In the genomic region with DNA sequence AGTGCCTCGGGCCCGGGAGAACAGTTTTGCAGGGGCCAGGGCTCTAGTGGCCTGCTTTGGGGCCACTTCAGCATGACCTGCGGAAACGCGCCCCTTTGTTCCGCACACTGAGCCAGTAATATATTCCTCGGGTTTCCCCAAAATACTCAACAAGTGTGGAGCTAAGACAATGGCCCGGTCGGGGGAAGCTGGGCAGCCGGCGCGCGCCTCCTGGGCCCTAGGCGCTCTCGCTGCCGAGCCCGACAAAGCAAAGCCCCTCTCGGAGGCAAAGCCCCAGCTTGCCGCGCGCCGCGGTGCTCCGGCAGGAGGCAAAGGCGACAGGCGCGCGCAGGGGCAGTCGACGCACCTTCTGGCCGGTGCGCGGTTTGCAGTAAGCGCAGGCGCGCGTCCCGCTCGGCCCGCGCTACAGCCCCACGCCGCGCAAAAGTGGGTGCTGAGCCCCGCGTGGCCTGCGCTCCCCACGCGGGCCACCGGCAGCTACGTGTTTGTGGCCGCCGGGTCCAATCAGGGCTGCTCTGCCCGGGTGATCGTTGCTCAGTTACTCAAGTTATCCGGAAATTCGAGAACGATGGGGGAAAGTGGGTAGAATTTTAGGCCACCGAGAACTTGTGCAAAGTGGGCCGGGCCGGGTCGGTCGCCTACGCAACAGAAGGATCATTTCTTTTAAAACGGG, we compare ENCODE assay signal across 2 cellular contexts.
TF ChIP-seq lines count a peak whose summit lies in the region.

No MANE protein-coding gene starts in this region.

TF ChIP-seq in SK-N-SH, 30 proteins besides CTCF, POLR2A, EP300 and RAD21 (continued from another document):
- TF ChIP-seq, protein P1, sequence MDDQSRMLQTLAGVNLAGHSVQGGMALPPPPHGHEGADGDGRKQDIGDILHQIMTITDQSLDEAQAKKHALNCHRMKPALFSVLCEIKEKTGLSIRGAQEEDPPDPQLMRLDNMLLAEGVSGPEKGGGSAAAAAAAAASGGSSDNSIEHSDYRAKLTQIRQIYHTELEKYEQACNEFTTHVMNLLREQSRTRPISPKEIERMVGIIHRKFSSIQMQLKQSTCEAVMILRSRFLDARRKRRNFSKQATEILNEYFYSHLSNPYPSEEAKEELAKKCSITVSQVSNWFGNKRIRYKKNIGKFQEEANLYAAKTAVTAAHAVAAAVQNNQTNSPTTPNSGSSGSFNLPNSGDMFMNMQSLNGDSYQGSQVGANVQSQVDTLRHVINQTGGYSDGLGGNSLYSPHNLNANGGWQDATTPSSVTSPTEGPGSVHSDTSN (IDR thresholded peaks at IDR 0.05): no peak
- TF ChIP-seq, protein P2, sequence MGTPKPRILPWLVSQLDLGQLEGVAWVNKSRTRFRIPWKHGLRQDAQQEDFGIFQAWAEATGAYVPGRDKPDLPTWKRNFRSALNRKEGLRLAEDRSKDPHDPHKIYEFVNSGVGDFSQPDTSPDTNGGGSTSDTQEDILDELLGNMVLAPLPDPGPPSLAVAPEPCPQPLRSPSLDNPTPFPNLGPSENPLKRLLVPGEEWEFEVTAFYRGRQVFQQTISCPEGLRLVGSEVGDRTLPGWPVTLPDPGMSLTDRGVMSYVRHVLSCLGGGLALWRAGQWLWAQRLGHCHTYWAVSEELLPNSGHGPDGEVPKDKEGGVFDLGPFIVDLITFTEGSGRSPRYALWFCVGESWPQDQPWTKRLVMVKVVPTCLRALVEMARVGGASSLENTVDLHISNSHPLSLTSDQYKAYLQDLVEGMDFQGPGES (IDR thresholded peaks at IDR 0.05; ENCODE audit: low read depth, low read length): no peak
- TF ChIP-seq JUND (IDR thresholded peaks at IDR 0.05) (no peak), TCF12 (IDR thresholded peaks at IDR 0.05) (no peak), POLR2AphosphoS5 (IDR thresholded peaks at IDR 0.05; ENCODE audit: low read depth, low read length) (no peak), TAF1 (IDR thresholded peaks at IDR 0.05; ENCODE audit: borderline replicate concordance, low read depth, low read length) (no peak), CHD2 (IDR thresholded peaks at IDR 0.05; ENCODE audit: low read length, partially characterized antibody) (no peak), FOXM1 (IDR thresholded peaks at IDR 0.05; ENCODE audit: low read depth) (no peak), ELF1 (IDR thresholded peaks at IDR 0.05) (no peak), YY1 (IDR thresholded peaks at IDR 0.05; ENCODE audit: low read depth) (no peak), MXI1 (IDR thresholded peaks at IDR 0.05; ENCODE audit: low read depth, low read length) (no peak), GATA2 (CRISPR knock-in tag; IDR thresholded peaks at IDR 0.05) (no peak), FOXJ3 (CRISPR knock-in tag; IDR thresholded peaks at IDR 0.05) (no peak), NFIC (IDR thresholded peaks at IDR 0.05; ENCODE audit: borderline replicate concordance) (no peak), RXRA (IDR thresholded peaks at IDR 0.05; ENCODE audit: borderline replicate concordance, low read depth) (no peak), RFX5 (IDR thresholded peaks at IDR 0.05; ENCODE audit: low read length) (no peak)

TF ChIP-seq in SK-N-SH treated with all-trans-retinoic acid at 6 μM for 48 hours, 23 proteins besides CTCF, POLR2A, EP300 and RAD21 (continued from another document):
- TF ChIP-seq RARB (CRISPR knock-in tag; IDR thresholded peaks at IDR 0.05): no peak
- TF ChIP-seq, protein P3, sequence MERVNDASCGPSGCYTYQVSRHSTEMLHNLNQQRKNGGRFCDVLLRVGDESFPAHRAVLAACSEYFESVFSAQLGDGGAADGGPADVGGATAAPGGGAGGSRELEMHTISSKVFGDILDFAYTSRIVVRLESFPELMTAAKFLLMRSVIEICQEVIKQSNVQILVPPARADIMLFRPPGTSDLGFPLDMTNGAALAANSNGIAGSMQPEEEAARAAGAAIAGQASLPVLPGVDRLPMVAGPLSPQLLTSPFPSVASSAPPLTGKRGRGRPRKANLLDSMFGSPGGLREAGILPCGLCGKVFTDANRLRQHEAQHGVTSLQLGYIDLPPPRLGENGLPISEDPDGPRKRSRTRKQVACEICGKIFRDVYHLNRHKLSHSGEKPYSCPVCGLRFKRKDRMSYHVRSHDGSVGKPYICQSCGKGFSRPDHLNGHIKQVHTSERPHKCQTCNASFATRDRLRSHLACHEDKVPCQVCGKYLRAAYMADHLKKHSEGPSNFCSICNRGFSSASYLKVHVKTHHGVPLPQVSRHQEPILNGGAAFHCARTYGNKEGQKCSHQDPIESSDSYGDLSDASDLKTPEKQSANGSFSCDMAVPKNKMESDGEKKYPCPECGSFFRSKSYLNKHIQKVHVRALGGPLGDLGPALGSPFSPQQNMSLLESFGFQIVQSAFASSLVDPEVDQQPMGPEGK (CRISPR knock-in tag; IDR thresholded peaks at IDR 0.05; ENCODE audit: borderline replicate concordance): no peak
- no peak for TF ChIP-seq BACH2 (CRISPR knock-in tag; IDR thresholded peaks at IDR 0.05; ENCODE audit: borderline replicate concordance)
- no peak for TF ChIP-seq ESRRG (CRISPR knock-in tag; IDR thresholded peaks at IDR 0.05)
- TF ChIP-seq GLIS3 (CRISPR knock-in tag; IDR thresholded peaks at IDR 0.05): no peak
- no peak for TF ChIP-seq PPARA (CRISPR knock-in tag; IDR thresholded peaks at IDR 0.05; ENCODE audit: borderline replicate concordance)
- TF ChIP-seq CSDC2 (CRISPR knock-in tag; IDR thresholded peaks at IDR 0.05): no peak
- TF ChIP-seq, protein P4, sequence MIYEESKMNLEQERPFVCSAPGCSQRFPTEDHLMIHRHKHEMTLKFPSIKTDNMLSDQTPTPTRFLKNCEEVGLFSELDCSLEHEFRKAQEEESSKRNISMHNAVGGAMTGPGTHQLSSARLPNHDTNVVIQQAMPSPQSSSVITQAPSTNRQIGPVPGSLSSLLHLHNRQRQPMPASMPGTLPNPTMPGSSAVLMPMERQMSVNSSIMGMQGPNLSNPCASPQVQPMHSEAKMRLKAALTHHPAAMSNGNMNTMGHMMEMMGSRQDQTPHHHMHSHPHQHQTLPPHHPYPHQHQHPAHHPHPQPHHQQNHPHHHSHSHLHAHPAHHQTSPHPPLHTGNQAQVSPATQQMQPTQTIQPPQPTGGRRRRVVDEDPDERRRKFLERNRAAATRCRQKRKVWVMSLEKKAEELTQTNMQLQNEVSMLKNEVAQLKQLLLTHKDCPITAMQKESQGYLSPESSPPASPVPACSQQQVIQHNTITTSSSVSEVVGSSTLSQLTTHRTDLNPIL (CRISPR knock-in tag; IDR thresholded peaks at IDR 0.05; ENCODE audit: low read depth): no peak
- TF ChIP-seq ZFP30 (CRISPR knock-in tag; IDR thresholded peaks at IDR 0.05): no peak
